ENCODE assay signal across 17 cellular contexts in the genomic region with DNA sequence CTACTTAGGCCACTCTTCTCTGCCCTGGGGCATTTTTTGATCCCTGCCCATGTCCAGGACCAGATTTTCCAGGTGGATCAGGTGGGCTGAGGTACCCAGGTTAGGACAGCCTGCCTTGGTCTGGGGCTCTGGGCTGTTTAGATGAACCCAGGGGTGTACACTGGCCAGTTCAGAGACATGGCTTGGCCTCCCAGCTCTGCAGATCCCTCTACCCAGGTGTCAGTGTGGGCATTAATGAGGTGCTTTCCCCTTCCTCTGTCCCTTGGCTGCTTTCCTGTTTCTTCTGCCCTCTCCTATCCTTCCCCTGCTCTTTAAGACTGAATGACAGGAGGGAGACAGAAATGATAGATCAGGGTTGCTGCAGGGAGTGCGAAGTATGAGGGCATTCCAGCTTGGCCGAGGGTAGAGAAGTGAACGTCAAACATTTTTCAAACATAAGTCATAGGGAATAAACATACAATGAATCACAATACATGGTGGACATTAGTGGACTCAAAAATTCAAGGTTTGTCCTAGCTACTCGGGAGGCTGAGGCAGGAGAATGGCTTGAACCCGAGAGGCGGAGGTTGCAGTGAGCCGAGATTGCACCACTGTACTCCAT. TPM values are rescaled to one million over a fixed set of nuclear protein-coding genes. Genes with fewer than 3 reads are reported as not detected.
A peak's percentile ranks its signal among the peaks of the same experiment; 100 is the strongest.
DNase-seq lines count a peak whose midpoint lies in the region; TF ChIP-seq lines count a peak whose summit lies in the region.
"Had no signal": no experiment of that assay in that cellular context is flagged by ENCODE, and none has a peak within 500 bp of the region (broad histone marks: within the 10 kb centered on the region; RNA-seq: fewer than 3 reads in every experiment).

No MANE protein-coding gene starts in this region.

- no peaks in the 10 kb centered on the region for H3K79me2 ChIP-seq in osteoblast (ENCODE audit: insufficient read depth, low read length)

- peak overlapping the region; percentile 27 for H3K27ac ChIP-seq in osteoblast (ENCODE audit: low read depth, low read length)

- H3K4me1 ChIP-seq in osteoblast (ENCODE audit: insufficient read depth, low read length): peaks cover 18% of the 10 kb centered on the region

- H3K27ac Mint-ChIP-seq in chondrocyte (ENCODE audit: unreplicated experiment): peak overlapping the region; percentile 42
- H3K27ac Mint-ChIP-seq: IgD-negative memory B cell; mesothelial cell of epicardium; stimulated activated memory B cell treated with anti-CD40 and anti-IgM and Interleukin-4, amounts not matched to agents 10 μg/mL and 1 μg/mL and 100 μg/mL, for 72 hours had no signal

- H3K36me3 Mint-ChIP-seq in chondrocyte (ENCODE audit: low read depth): no peaks in the 10 kb centered on the region
- H3K36me3 Mint-ChIP-seq: IgD-negative memory B cell; mesothelial cell of epicardium; stimulated activated memory B cell treated with anti-CD40 and anti-IgM and Interleukin-4, amounts not matched to agents 10 μg/mL and 1 μg/mL and 100 μg/mL, for 72 hours had no signal

- H3K9me3 ChIP-seq in MG63 (no peaks in the 10 kb centered on the region; the same call in 1 of the 2 replicates), osteoblast (ENCODE audit: low read depth, low read length) (no peaks in the 10 kb centered on the region)

- DNase-seq in BJ (ENCODE audit: low read depth) (peak; percentile 58), MG63 (peak; percentile 84), chondrocyte (ENCODE audit: low spot score) (no peak), osteoblast (ENCODE audit: insufficient read length, low spot score, missing footprints) (peak; percentile 94), NCI-H1694 (lab: John Stamatoyannopoulos, UW) (no peak), NCI-H345 (lab: John Stamatoyannopoulos, UW) (no peak), OCI-M2 (lab: John Stamatoyannopoulos, UW; ENCODE audit: unreplicated experiment) (no peak), T-helper 9 cell (no peak)
- DNase-seq: activated naive CD4-positive, alpha-beta T cell treated with Interleukin-2 at 50 U/mL for 16 hours; NCI-H1105 treated with DMSO at 0.1 percent for 48 hours; NCI-H524; SHP77 treated with DMSO at 0.1 percent for 48 hours; stimulated activated CD4-positive, alpha-beta T cell treated with anti-CD3 and anti-CD28 coated beads, Interleukin-4, amount 100 ng/mL, for 1 hour had no signal

- H3K27me3 Mint-ChIP-seq in chondrocyte (ENCODE audit: low read depth): no peaks in the 10 kb centered on the region

- peaks cover 15% of the 10 kb centered on the region for H3K4me1 Mint-ChIP-seq in chondrocyte (ENCODE audit: low read depth)
- H3K4me1 Mint-ChIP-seq: mesothelial cell of epicardium; stimulated activated memory B cell treated with anti-CD40 and anti-IgM and Interleukin-4, amounts not matched to agents 10 μg/mL and 1 μg/mL and 100 μg/mL, for 72 hours had no signal

- CTCF ChIA-PET in BJ (lab: Yijun Ruan, JAX): interaction anchor here (0.6 to 17.4 kb wide), 6 partner anchors 14 to 487 kb away, joined by 3 to 216 read pairs (median 4); no protein-coding TSS in a partner anchor

- H3K4me3 Mint-ChIP-seq in chondrocyte (ENCODE audit: unreplicated experiment): no peak overlapping the region
- H3K4me3 Mint-ChIP-seq: IgD-negative memory B cell; mesothelial cell of epicardium; stimulated activated memory B cell treated with anti-CD40 and anti-IgM and Interleukin-4, amounts not matched to agents 10 μg/mL and 1 μg/mL and 100 μg/mL, for 72 hours had no signal

- H3K4me3 ChIP-seq in BJ (ENCODE audit: low read depth, low read length): no peak overlapping the region
- no peak overlapping the region for H3K4me3 ChIP-seq in MG63
- H3K4me3 ChIP-seq in osteoblast (ENCODE audit: insufficient read depth, low read length): no peak overlapping the region

- POLR2A ChIA-PET in BJ (lab: Charles Lee): interaction anchor here (0.8 to 1.2 kb wide), 3 partner anchors 20 to 66 kb away, joined by 3 to 9 read pairs (median 8); no protein-coding TSS in a partner anchor

- H2AFZ ChIP-seq in osteoblast (ENCODE audit: low read length): no peak overlapping the region

- H3K36me3 ChIP-seq in BJ (ENCODE audit: control insufficient read depth, insufficient read depth, low read length) (no peaks in the 10 kb centered on the region), MG63 (no peaks in the 10 kb centered on the region), osteoblast (ENCODE audit: insufficient read depth, low read length) (no peaks in the 10 kb centered on the region)

- no peaks in the 10 kb centered on the region for H3K27me3 ChIP-seq in BJ (ENCODE audit: control insufficient read depth, insufficient read depth, low read length)
- H3K27me3 ChIP-seq in MG63: no peaks in the 10 kb centered on the region
- H3K27me3 ChIP-seq in osteoblast (ENCODE audit: insufficient read depth, low read length): no peaks in the 10 kb centered on the region

- H4K20me1 ChIP-seq in osteoblast (ENCODE audit: insufficient read depth, low read length): no peaks in the 10 kb centered on the region

- peak overlapping the region; percentile 42 for H3K4me2 ChIP-seq in osteoblast (ENCODE audit: insufficient read depth, low read length)

- TF ChIP-seq CTCF in BJ (IDR thresholded peaks at IDR 0.05; ENCODE audit: insufficient read depth, low read depth, low read length): no peak
- TF ChIP-seq CTCF in chondrocyte (IDR thresholded peaks at IDR 0.05): no peak
- TF ChIP-seq CTCF in osteoblast (IDR thresholded peaks at IDR 0.05; ENCODE audit: extremely low read depth, low read depth, low read length): no peak

- no peaks in the 10 kb centered on the region for H3K9me3 Mint-ChIP-seq in chondrocyte (ENCODE audit: low read depth)
- H3K9me3 Mint-ChIP-seq: IgD-negative memory B cell; mesothelial cell of epicardium; stimulated activated memory B cell treated with anti-CD40 and anti-IgM and Interleukin-4, amounts not matched to agents 10 μg/mL and 1 μg/mL and 100 μg/mL, for 72 hours had no signal

RNA-seq across cellular contexts. Expression of a gene that starts 30.5 kb away (rescaled TPM):
- not detected in 2 replicates for polyA plus RNA-seq in BJ (2011; rRNA removed)
- polyA minus RNA-seq in BJ (2011; rRNA and poly(A)+ RNA removed): not detected in 2 replicates
- total RNA-seq in MG63 (2014; rRNA removed; shearing (Covaris generic); ENCODE audit: low replicate concordance): not detected in 2 replicates
- not detected in 3 replicates for total RNA-seq in chondrocyte
- total RNA-seq in osteoblast: not detected in 2 replicates
- total RNA-seq: mesothelial cell of epicardium, posterior vena cava had no signal
- polyA plus RNA-seq: IgD-negative memory B cell had no signal

Comparison
In these comparisons a context has a peak if more than half of its experiments do, and no peak if none do; other contexts are left out.
1. DNase-seq: peak in BJ (single experiment), MG63 (single experiment) and osteoblast (single experiment); none in chondrocyte (single experiment), NCI-H1694 (single experiment), NCI-H345 (single experiment), OCI-M2 (single experiment) and T-helper 9 cell (single experiment).